Comparison of ENCODE assay signal across 12 cellular contexts in the genomic region with DNA sequence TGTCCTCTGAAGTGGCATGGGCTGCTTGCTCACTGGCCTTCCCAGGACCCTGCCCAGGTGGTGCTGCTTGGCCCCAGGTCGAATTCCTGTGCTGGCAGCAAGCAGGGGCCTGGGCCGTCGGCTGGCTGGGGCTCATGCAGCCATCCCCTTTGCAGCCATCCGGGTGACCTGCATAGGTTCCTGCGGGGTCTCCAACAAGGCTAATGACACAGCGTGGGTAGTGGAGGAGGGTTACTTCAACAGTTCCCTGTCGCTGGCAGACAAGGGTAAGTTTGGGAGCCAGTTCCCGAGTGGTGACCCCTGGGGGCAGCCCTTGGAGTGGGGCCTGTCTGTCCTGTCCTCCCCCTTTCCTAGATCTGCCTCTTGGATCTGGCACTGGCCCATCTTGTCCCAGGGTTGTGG. TPM values are rescaled to one million over a fixed set of nuclear protein-coding genes. Genes with fewer than 3 reads are reported as not detected.
A peak's percentile ranks its signal among the peaks of the same experiment; 100 is the strongest.
DNase-seq lines count a peak whose midpoint lies in the region; ATAC-seq, FAIRE-seq and TF ChIP-seq lines count a peak whose summit lies in the region.
"Had no signal": no experiment of that assay in that cellular context is flagged by ENCODE, and none has a peak within 500 bp of the region (broad histone marks: within the 10 kb centered on the region; RNA-seq: fewer than 3 reads in every experiment).

No MANE protein-coding gene starts in this region.

- DNase-seq in GM23248 (no peak), WTC11 (ENCODE audit: low spot score) (no peak), kidney (peak; percentile 77), middle frontal gyrus (ENCODE audit: extremely low spot score, low spot score) (no peak), glutamatergic neuron (no peak)
- DNase-seq in activated T-helper 2 cell treated with anti-CD3 and anti-CD28 coated beads, Interferon-gamma antibody, Interleukin-2, Interleukin-4, amounts not matched to agents 10 μg/mL and 5 μg/mL and 100 μg/mL, durations not matched to agents 14 hours and 24 hours and 36 hours (ENCODE audit: low spot score), result no peak
- no peak for DNase-seq in activated CD4-positive, alpha-beta T cell treated with anti-CD3 and anti-CD28 coated beads, Interleukin-2, amount 10 ng/mL, durations not matched to agents 7 days and 5 days
- DNase-seq: activated CD8-positive, alpha-beta memory T cell treated with anti-CD3 and anti-CD28 coated beads, Interleukin-2, amount 10 ng/mL, durations not matched to agents 7 days and 5 days; Karpas-422; stimulated activated CD8-positive, alpha-beta memory T cell treated with anti-CD3 and anti-CD28 coated beads, Interleukin-4, amount 100 ng/mL, for 48 hours had no signal

- H3K4me3 ChIP-seq in GM23248, result no peak overlapping the region
- no peak overlapping the region for H3K4me3 ChIP-seq in kidney (ENCODE audit: low read length in 2 of 2)

- H3K79me2 ChIP-seq in GM23248 (ENCODE audit: insufficient read depth), result peaks cover 39% of the 10 kb centered on the region

- H3K4me1 ChIP-seq in GM23248 (ENCODE audit: insufficient read depth) (peaks cover 17% of the 10 kb centered on the region), kidney (ENCODE audit: control insufficient read depth in 1 of 2, insufficient read depth in 1 of 2, low read depth in 1 of 2, low read length in 2 of 2) (peaks cover 19 to 29% of the 10 kb centered on the region in 2 donors)

- TF ChIP-seq CTCF in WTC11 (IDR thresholded peaks at IDR 0.05) (no peak), kidney (IDR thresholded peaks at IDR 0.05; ENCODE audit: borderline replicate concordance, extremely low read depth, insufficient read depth) (no peak), glutamatergic neuron (IDR thresholded peaks at IDR 0.05; ENCODE audit: partially characterized antibody, unreplicated experiment) (no peak)

- H4K20me1 ChIP-seq in GM23248 (ENCODE audit: insufficient read depth), result no peaks in the 10 kb centered on the region

- 54 to 56% methylated on average over 8 of the region's 8 CpGs for WGBS in GM23248 (ENCODE audit: low coverage in 1 of 2, low lambda C conversion rate in 2 of 2, missing lambda C conversion rate in 2 of 2), 2 experiments

- no peak for ATAC-seq in WTC11
- ATAC-seq in stimulated activated memory B cell treated with anti-CD40 and anti-IgM and Interleukin-4, amounts not matched to agents 10 μg/mL and 1 μg/mL and 100 μg/mL, for 72 hours, result no peak
- ATAC-seq: activated CD8-positive, alpha-beta memory T cell treated with anti-CD3 and anti-CD28 coated beads, Interleukin-2, amount 10 ng/mL, durations not matched to agents 7 days and 5 days had no signal

- H2AFZ ChIP-seq in GM23248, result no peak overlapping the region

- H3K9me3 ChIP-seq in GM23248 (ENCODE audit: low read depth) (no peaks in the 10 kb centered on the region), kidney (ENCODE audit: control insufficient read depth in 1 of 2, low read length in 2 of 2) (no peaks in the 10 kb centered on the region)

- CTCF ChIA-PET in WTC11 (lab: Charles Lee), result interaction anchor here (2.1 kb wide), 1 partner anchor 31 kb away, joined by 8 read pairs; no protein-coding TSS in a partner anchor
- CTCF ChIA-PET in activated CD4-positive, alpha-beta T cell treated with anti-CD3 and anti-CD28 coated beads, Interleukin-2, amount 10 ng/mL, durations not matched to agents 7 days and 5 days (lab: Charles Lee), result no interaction called here

- H3K27me3 Mint-ChIP-seq in WTC11 (ENCODE audit: low read depth) (no peaks in the 10 kb centered on the region), glutamatergic neuron (ENCODE audit: unreplicated experiment) (peaks cover 10% of the 10 kb centered on the region)
- no peaks in the 10 kb centered on the region for H3K27me3 Mint-ChIP-seq in stimulated activated memory B cell treated with anti-CD40 and anti-IgM and Interleukin-4, amounts not matched to agents 10 μg/mL and 1 μg/mL and 100 μg/mL, for 72 hours
- no peaks in the 10 kb centered on the region for H3K27me3 Mint-ChIP-seq in activated T-helper 2 cell treated with anti-CD3 and anti-CD28 coated beads, Interferon-gamma antibody, Interleukin-2, Interleukin-4, amounts not matched to agents 10 μg/mL and 5 μg/mL and 100 μg/mL, durations not matched to agents 14 hours and 24 hours and 36 hours (ENCODE audit: low read depth)
- no peaks in the 10 kb centered on the region for H3K27me3 Mint-ChIP-seq in activated CD4-positive, alpha-beta T cell treated with anti-CD3 and anti-CD28 coated beads, Interleukin-2, amount 10 ng/mL, durations not matched to agents 7 days and 5 days
- H3K27me3 Mint-ChIP-seq: activated CD8-positive, alpha-beta memory T cell treated with anti-CD3 and anti-CD28 coated beads, Interleukin-2, amount 10 ng/mL, durations not matched to agents 7 days and 5 days had no signal

- H3K27ac Mint-ChIP-seq in WTC11, result peak overlapping the region; percentile 45; the same call in 1 of the 2 replicates
- H3K27ac Mint-ChIP-seq in stimulated activated memory B cell treated with anti-CD40 and anti-IgM and Interleukin-4, amounts not matched to agents 10 μg/mL and 1 μg/mL and 100 μg/mL, for 72 hours, result peak overlapping the region; percentile 58
- H3K27ac Mint-ChIP-seq in activated T-helper 2 cell treated with anti-CD3 and anti-CD28 coated beads, Interferon-gamma antibody, Interleukin-2, Interleukin-4, amounts not matched to agents 10 μg/mL and 5 μg/mL and 100 μg/mL, durations not matched to agents 14 hours and 24 hours and 36 hours, result no peak overlapping the region
- no peak overlapping the region for H3K27ac Mint-ChIP-seq in activated CD4-positive, alpha-beta T cell treated with anti-CD3 and anti-CD28 coated beads, Interleukin-2, amount 10 ng/mL, durations not matched to agents 7 days and 5 days
- H3K27ac Mint-ChIP-seq in glutamatergic neuron (ENCODE audit: unreplicated experiment), result no peak overlapping the region

- H3K27ac ChIP-seq in GM23248 (peak overlapping the region; percentile 62), kidney (ENCODE audit: low read depth in 2 of 2, low read length in 2 of 2) (peak overlapping the region; percentile 63 to 84)

- intact Hi-C loops in kidney (cut with DNase I), result no loop called here
- intact Hi-C loops in activated T-helper 2 cell treated with anti-CD3 and anti-CD28 coated beads, Interferon-gamma antibody, Interleukin-2, Interleukin-4, amounts not matched to agents 10 μg/mL and 5 μg/mL and 100 μg/mL, durations not matched to agents 14 hours and 24 hours and 36 hours (cut with micrococcal nuclease), result no loop called here

- no peak for FAIRE-seq in kidney (lab: Jason Lieb, UNC)
- FAIRE-seq: GM19239 had no signal

- peak overlapping the region; percentile 11 for H3K4me2 ChIP-seq in GM23248 (ENCODE audit: unreplicated experiment)

- in situ Hi-C loops in GM23248 (cut with MboI), result no loop called here

- H3K4me3 Mint-ChIP-seq in WTC11, result no peak overlapping the region
- no peak overlapping the region for H3K4me3 Mint-ChIP-seq in stimulated activated memory B cell treated with anti-CD40 and anti-IgM and Interleukin-4, amounts not matched to agents 10 μg/mL and 1 μg/mL and 100 μg/mL, for 72 hours
- H3K4me3 Mint-ChIP-seq in activated T-helper 2 cell treated with anti-CD3 and anti-CD28 coated beads, Interferon-gamma antibody, Interleukin-2, Interleukin-4, amounts not matched to agents 10 μg/mL and 5 μg/mL and 100 μg/mL, durations not matched to agents 14 hours and 24 hours and 36 hours (ENCODE audit: low read depth), result no peak overlapping the region
- H3K4me3 Mint-ChIP-seq in activated CD4-positive, alpha-beta T cell treated with anti-CD3 and anti-CD28 coated beads, Interleukin-2, amount 10 ng/mL, durations not matched to agents 7 days and 5 days, result no peak overlapping the region
- no peak overlapping the region for H3K4me3 Mint-ChIP-seq in glutamatergic neuron (ENCODE audit: unreplicated experiment)
- H3K4me3 Mint-ChIP-seq: activated CD8-positive, alpha-beta memory T cell treated with anti-CD3 and anti-CD28 coated beads, Interleukin-2, amount 10 ng/mL, durations not matched to agents 7 days and 5 days had no signal

- no peaks in the 10 kb centered on the region for H3K27me3 ChIP-seq in GM23248 (replicated peaks; ENCODE audit: insufficient read depth)

- H3K9me3 Mint-ChIP-seq in WTC11 (no peaks in the 10 kb centered on the region), glutamatergic neuron (ENCODE audit: unreplicated experiment) (peaks cover 10% of the 10 kb centered on the region)
- H3K9me3 Mint-ChIP-seq in stimulated activated memory B cell treated with anti-CD40 and anti-IgM and Interleukin-4, amounts not matched to agents 10 μg/mL and 1 μg/mL and 100 μg/mL, for 72 hours, result no peaks in the 10 kb centered on the region
- H3K9me3 Mint-ChIP-seq in activated T-helper 2 cell treated with anti-CD3 and anti-CD28 coated beads, Interferon-gamma antibody, Interleukin-2, Interleukin-4, amounts not matched to agents 10 μg/mL and 5 μg/mL and 100 μg/mL, durations not matched to agents 14 hours and 24 hours and 36 hours, result no peaks in the 10 kb centered on the region
- H3K9me3 Mint-ChIP-seq in activated CD4-positive, alpha-beta T cell treated with anti-CD3 and anti-CD28 coated beads, Interleukin-2, amount 10 ng/mL, durations not matched to agents 7 days and 5 days, result no peaks in the 10 kb centered on the region

- H3K4me1 Mint-ChIP-seq in WTC11, result peaks cover 18% of the 10 kb centered on the region
- H3K4me1 Mint-ChIP-seq in stimulated activated memory B cell treated with anti-CD40 and anti-IgM and Interleukin-4, amounts not matched to agents 10 μg/mL and 1 μg/mL and 100 μg/mL, for 72 hours, result peaks cover 37% of the 10 kb centered on the region
- peaks cover 7% of the 10 kb centered on the region for H3K4me1 Mint-ChIP-seq in activated T-helper 2 cell treated with anti-CD3 and anti-CD28 coated beads, Interferon-gamma antibody, Interleukin-2, Interleukin-4, amounts not matched to agents 10 μg/mL and 5 μg/mL and 100 μg/mL, durations not matched to agents 14 hours and 24 hours and 36 hours (ENCODE audit: low read depth)
- peaks cover 24% of the 10 kb centered on the region for H3K4me1 Mint-ChIP-seq in activated CD4-positive, alpha-beta T cell treated with anti-CD3 and anti-CD28 coated beads, Interleukin-2, amount 10 ng/mL, durations not matched to agents 7 days and 5 days
- H3K4me1 Mint-ChIP-seq in glutamatergic neuron (ENCODE audit: low read depth, unreplicated experiment), result no peaks in the 10 kb centered on the region

- H3K9ac ChIP-seq in GM23248 (peak overlapping the region; percentile 36), kidney (ENCODE audit: low read length in 2 of 2) (peak overlapping the region in 1 of 2 donors; percentile 26)

- peaks cover 11% of the 10 kb centered on the region for H3K36me3 Mint-ChIP-seq in WTC11
- peaks cover 7% of the 10 kb centered on the region for H3K36me3 Mint-ChIP-seq in stimulated activated memory B cell treated with anti-CD40 and anti-IgM and Interleukin-4, amounts not matched to agents 10 μg/mL and 1 μg/mL and 100 μg/mL, for 72 hours
- H3K36me3 Mint-ChIP-seq in activated T-helper 2 cell treated with anti-CD3 and anti-CD28 coated beads, Interferon-gamma antibody, Interleukin-2, Interleukin-4, amounts not matched to agents 10 μg/mL and 5 μg/mL and 100 μg/mL, durations not matched to agents 14 hours and 24 hours and 36 hours (ENCODE audit: low read depth), result peaks cover 25% of the 10 kb centered on the region
- H3K36me3 Mint-ChIP-seq in activated CD4-positive, alpha-beta T cell treated with anti-CD3 and anti-CD28 coated beads, Interleukin-2, amount 10 ng/mL, durations not matched to agents 7 days and 5 days (ENCODE audit: low read depth), result peaks cover 13% of the 10 kb centered on the region
- no peaks in the 10 kb centered on the region for H3K36me3 Mint-ChIP-seq in glutamatergic neuron (ENCODE audit: unreplicated experiment)

- H3K36me3 ChIP-seq in GM23248 (ENCODE audit: low read depth) (no peaks in the 10 kb centered on the region), kidney (ENCODE audit: control insufficient read depth in 1 of 2, insufficient read depth in 2 of 2, low read length in 2 of 2) (peaks cover 0 to 4% of the 10 kb centered on the region in 2 donors)

- POLR2A ChIA-PET in WTC11 (lab: Charles Lee), result interaction anchor here (0.6 kb wide), 1 partner anchor 13 kb away, joined by 4 read pairs; no protein-coding TSS in a partner anchor
- POLR2A ChIA-PET in activated CD4-positive, alpha-beta T cell treated with anti-CD3 and anti-CD28 coated beads, Interleukin-2, amount 10 ng/mL, durations not matched to agents 7 days and 5 days (lab: Charles Lee), result interaction anchor here (0.5 kb wide), 1 partner anchor 410 kb away, joined by 3 read pairs; no protein-coding TSS in a partner anchor

- H3F3A ChIP-seq in GM23248 (ENCODE audit: insufficient read depth), result 0 out of 2 replicates have a peak, but pooled peaks cover 9% of the 10 kb centered on the region

- H3K9me2 ChIP-seq in GM23248 (ENCODE audit: insufficient read depth), result no peaks in the 10 kb centered on the region

RNA-seq across cellular contexts. Expression of a gene that starts 6.1 kb away (rescaled TPM):
- 26.8 and 43.6 TPM in 2 replicates for total RNA-seq in GM23248 (2014; rRNA removed; shearing (Covaris generic))
- polyA plus RNA-seq in GM23248 (2016; fragmentation: Nextera tagmentation; extraction: Ambion mirVana) (31.0 and 33.7 TPM in 2 replicates), kidney (ENCODE audit: insufficient read depth, low read depth, low replicate concordance) (15.8 TPM)
- total RNA-seq in WTC11 (2021) (152 to 170 TPM (median 154 TPM) in 3 replicates), kidney (92.9 TPM), glutamatergic neuron (ENCODE audit: unreplicated experiment) (162 TPM)
- total RNA-seq in activated T-helper 2 cell treated with anti-CD3 and anti-CD28 coated beads, Interferon-gamma antibody, Interleukin-2, Interleukin-4, amounts not matched to agents 10 μg/mL and 5 μg/mL and 100 μg/mL, durations not matched to agents 14 hours and 24 hours and 36 hours, result 96.5 and 103 TPM in 2 replicates
- 100 to 1,000 TPM; 100 to 110 TPM for total RNA-seq in activated CD4-positive, alpha-beta T cell treated with anti-CD3 and anti-CD28 coated beads, Interleukin-2, amount 10 ng/mL, durations not matched to agents 7 days and 5 days

RNA-seq across cellular contexts. Expression of a gene that starts 7.3 kb away (rescaled TPM):
- total RNA-seq in GM23248 (2014; rRNA removed; shearing (Covaris generic)), result 26.9 and 37.1 TPM in 2 replicates
- 21.0 and 22.0 TPM in 2 replicates for polyA plus RNA-seq in GM23248 (2016; fragmentation: Nextera tagmentation; extraction: Ambion mirVana)
- 41.2 to 48.3 TPM (median 41.3 TPM) in 3 replicates for total RNA-seq in WTC11 (2021)
- total RNA-seq in kidney, result 88.9 TPM
- 42.3 TPM for polyA plus RNA-seq in kidney (ENCODE audit: insufficient read depth, low read depth, low replicate concordance)
- 71.1 and 73.1 TPM in 2 replicates for total RNA-seq in activated T-helper 2 cell treated with anti-CD3 and anti-CD28 coated beads, Interferon-gamma antibody, Interleukin-2, Interleukin-4, amounts not matched to agents 10 μg/mL and 5 μg/mL and 100 μg/mL, durations not matched to agents 14 hours and 24 hours and 36 hours
- 10 to 100 TPM; 52.4 to 64.2 TPM for total RNA-seq in activated CD4-positive, alpha-beta T cell treated with anti-CD3 and anti-CD28 coated beads, Interleukin-2, amount 10 ng/mL, durations not matched to agents 7 days and 5 days
- 22.5 TPM for total RNA-seq in glutamatergic neuron (ENCODE audit: unreplicated experiment)

RNA-seq across cellular contexts. Expression of a gene that starts 22.4 kb away (rescaled TPM):
- total RNA-seq in GM23248 (2014; rRNA removed; shearing (Covaris generic)), result 29.6 and 35.0 TPM in 2 replicates
- polyA plus RNA-seq in GM23248 (2016; fragmentation: Nextera tagmentation; extraction: Ambion mirVana), result 6.1 and 11.6 TPM in 2 replicates
- total RNA-seq in WTC11 (2021), result 61.9 to 77.9 TPM (median 63.8 TPM) in 3 replicates
- 19.1 TPM for total RNA-seq in kidney
- 13.5 TPM for polyA plus RNA-seq in kidney (ENCODE audit: insufficient read depth, low read depth, low replicate concordance)
- total RNA-seq in activated T-helper 2 cell treated with anti-CD3 and anti-CD28 coated beads, Interferon-gamma antibody, Interleukin-2, Interleukin-4, amounts not matched to agents 10 μg/mL and 5 μg/mL and 100 μg/mL, durations not matched to agents 14 hours and 24 hours and 36 hours, result 72.4 and 74.4 TPM in 2 replicates
- total RNA-seq in activated CD4-positive, alpha-beta T cell treated with anti-CD3 and anti-CD28 coated beads, Interleukin-2, amount 10 ng/mL, durations not matched to agents 7 days and 5 days, result 10 to 100 TPM; 24.7 to 26.5 TPM
- total RNA-seq in glutamatergic neuron (ENCODE audit: unreplicated experiment), result 33.9 TPM

RNA-seq across cellular contexts. Expression of a gene that starts 34.0 kb away (rescaled TPM):
- 27.0 and 32.6 TPM in 2 replicates for total RNA-seq in GM23248 (2014; rRNA removed; shearing (Covaris generic))
- polyA plus RNA-seq in GM23248 (2016; fragmentation: Nextera tagmentation; extraction: Ambion mirVana), result 24.1 and 26.7 TPM in 2 replicates
- 40.3 to 43.9 TPM (median 40.5 TPM) in 3 replicates for total RNA-seq in WTC11 (2021)
- total RNA-seq in kidney, result 31.4 TPM
- 23.2 TPM for polyA plus RNA-seq in kidney (ENCODE audit: insufficient read depth, low read depth, low replicate concordance)
- 43.2 and 46.2 TPM in 2 replicates for total RNA-seq in activated T-helper 2 cell treated with anti-CD3 and anti-CD28 coated beads, Interferon-gamma antibody, Interleukin-2, Interleukin-4, amounts not matched to agents 10 μg/mL and 5 μg/mL and 100 μg/mL, durations not matched to agents 14 hours and 24 hours and 36 hours
- total RNA-seq in activated CD4-positive, alpha-beta T cell treated with anti-CD3 and anti-CD28 coated beads, Interleukin-2, amount 10 ng/mL, durations not matched to agents 7 days and 5 days, result 10 to 100 TPM; 31.1 to 34.4 TPM
- 64.6 TPM for total RNA-seq in glutamatergic neuron (ENCODE audit: unreplicated experiment)

Comparison
In these comparisons a context has a peak if more than half of its experiments do, and no peak if none do; other contexts are left out.
1. H3K27ac Mint-ChIP-seq: peak in WTC11 (single experiment) and stimulated activated memory B cell treated with anti-CD40 and anti-IgM and Interleukin-4, amounts not matched to agents 10 μg/mL and 1 μg/mL and 100 μg/mL, for 72 hours (single experiment); none in activated T-helper 2 cell treated with anti-CD3 and anti-CD28 coated beads, Interferon-gamma antibody, Interleukin-2, Interleukin-4, amounts not matched to agents 10 μg/mL and 5 μg/mL and 100 μg/mL, durations not matched to agents 14 hours and 24 hours and 36 hours (single experiment), activated CD4-positive, alpha-beta T cell treated with anti-CD3 and anti-CD28 coated beads, Interleukin-2, amount 10 ng/mL, durations not matched to agents 7 days and 5 days (single experiment) and glutamatergic neuron (single experiment).